26 cellular contexts compared by ENCODE assay signal in the genomic region with DNA sequence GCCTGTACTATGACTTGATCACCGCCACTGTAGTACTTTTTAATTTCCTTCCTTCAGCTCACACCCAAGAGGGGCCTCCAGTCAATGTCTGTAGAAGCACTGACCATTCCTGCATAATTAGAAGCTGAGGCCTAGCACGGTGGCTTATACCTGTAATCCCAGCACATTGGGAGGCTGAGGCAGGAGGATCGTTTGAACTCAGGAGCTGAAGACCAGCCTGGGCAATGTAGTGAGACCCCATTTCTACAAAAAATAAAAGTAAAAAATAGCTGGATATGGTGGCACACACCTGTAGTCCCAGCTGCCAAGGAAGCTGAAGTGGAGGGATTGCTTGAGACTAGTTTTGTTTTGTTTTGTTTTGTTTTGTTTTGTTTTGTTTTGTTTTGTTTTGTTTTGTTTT.
"Had no signal": no experiment of that assay in that cellular context is flagged by ENCODE, and none has a peak within 500 bp of the region (broad histone marks: within the 10 kb centered on the region; RNA-seq: fewer than 3 reads in every experiment).

No MANE protein-coding gene starts in this region.

- H3K4me3 ChIP-seq: dorsolateral prefrontal cortex, lung, mucosa of descending colon, smooth muscle cell, thyroid gland, vagina had no signal

- H3K27me3 Mint-ChIP-seq: naive B cell; natural killer cell treated with Interleukin-12 subunit alpha and Interleukin-12 subunit beta and Interleukin-15 and Interleukin-18, amount 100 ng/mL, for 72 hours; progenitor cell of endocrine pancreas; stimulated activated naive CD8-positive, alpha-beta T cell treated with anti-CD3 and anti-CD28 coated beads, Interleukin-15, amount 100 ng/mL, for 72 hours had no signal

- FAIRE-seq: frontal cortex, keratinocyte had no signal

- H2AFZ ChIP-seq: parathyroid adenoma had no signal

- H3K9ac ChIP-seq: parathyroid adenoma had no signal

- H3K4me2 ChIP-seq: smooth muscle cell had no signal

- H3K27ac Mint-ChIP-seq: mesothelial cell of epicardium; natural killer cell treated with Interleukin-12 subunit alpha and Interleukin-12 subunit beta and Interleukin-15 and Interleukin-18, amount 100 ng/mL, for 72 hours; progenitor cell of endocrine pancreas had no signal

- ATAC-seq: left ventricle myocardium superior; mucosa of descending colon; natural killer cell treated with Interleukin-12 subunit alpha and Interleukin-12 subunit beta and Interleukin-15 and Interleukin-18, amount 100 ng/mL, for 72 hours; stimulated activated naive CD8-positive, alpha-beta T cell treated with anti-CD3 and anti-CD28 coated beads, Interleukin-15, amount 100 ng/mL, for 72 hours had no signal

- H3K27me3 ChIP-seq: dorsolateral prefrontal cortex, neutrophil, thyroid gland, vagina had no signal

- H3K4me3 Mint-ChIP-seq: mesothelial cell of epicardium; natural killer cell treated with Interleukin-12 subunit alpha and Interleukin-12 subunit beta and Interleukin-15 and Interleukin-18, amount 100 ng/mL, for 72 hours; stimulated activated naive CD8-positive, alpha-beta T cell treated with anti-CD3 and anti-CD28 coated beads, Interleukin-15, amount 100 ng/mL, for 72 hours had no signal

- DNase-seq: dorsolateral prefrontal cortex; effector CD4-positive, alpha-beta T cell; head of caudate nucleus; left ventricle myocardium superior; mesenchymal stem cell; mucosa of descending colon; naive B cell; stimulated activated CD4-positive, alpha-beta T cell treated with anti-CD3 and anti-CD28 coated beads, Interleukin-12 subunit alpha, Interleukin-12 subunit beta, amount 100 ng/mL, for 4 hours; stimulated activated CD4-positive, alpha-beta T cell treated with anti-CD3 and anti-CD28 coated beads, Interleukin-1b, Interleukin-23, amount 100 ng/mL, for 48 hours; stimulated activated CD4-positive, alpha-beta T cell treated with anti-CD3 and anti-CD28 coated beads, Interleukin-4, amount 100 ng/mL, for 1 hour; stimulated activated CD8-positive, alpha-beta memory T cell treated with anti-CD3 and anti-CD28 coated beads, Interleukin-4, amount 100 ng/mL, for 48 hours; stimulated activated naive CD4-positive, alpha-beta T cell; stimulated activated naive CD8-positive, alpha-beta T cell treated with anti-CD3 and anti-CD28 coated beads, Interleukin-15, amount 100 ng/mL, for 72 hours; thyroid gland; trophoblast cell had no signal

- H3K9me3 Mint-ChIP-seq: mesothelial cell of epicardium; naive B cell; natural killer cell treated with Interleukin-12 subunit alpha and Interleukin-12 subunit beta and Interleukin-15 and Interleukin-18, amount 100 ng/mL, for 72 hours; neural crest cell; stimulated activated naive CD8-positive, alpha-beta T cell treated with anti-CD3 and anti-CD28 coated beads, Interleukin-15, amount 100 ng/mL, for 72 hours had no signal

- H3K9me3 ChIP-seq: mucosa of descending colon, neutrophil, thyroid gland, vagina had no signal

- H3K27ac ChIP-seq: dorsolateral prefrontal cortex, neutrophil, parathyroid adenoma, thyroid gland, vagina had no signal
